ENCODE assay signal across 1 cellular context in the genomic region with DNA sequence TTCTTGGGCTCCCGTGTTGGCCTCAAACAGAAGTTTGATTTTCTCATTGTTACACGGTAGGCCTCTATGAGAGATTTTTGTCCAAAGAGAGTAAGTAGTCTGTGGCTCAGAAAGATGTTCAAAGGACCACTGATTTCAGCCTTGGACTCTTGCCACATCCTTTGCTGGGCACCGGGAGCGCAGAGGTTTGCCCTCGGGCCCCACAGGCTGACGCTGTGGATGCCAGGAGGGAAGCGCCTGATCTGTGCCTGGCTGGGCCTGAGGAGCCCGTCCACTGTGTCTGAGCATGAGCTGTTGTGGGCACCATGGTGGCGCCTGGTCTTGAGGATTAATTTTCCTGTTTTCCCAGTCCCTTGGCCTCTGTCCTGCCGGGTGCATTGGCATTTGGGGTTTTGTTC.
TF ChIP-seq lines count a peak whose summit lies in the region.

No MANE protein-coding gene starts in this region.

TF ChIP-seq in WTC11, 78 proteins besides CTCF, POLR2A, EP300 and RAD21 (continued from another document):
- TF ChIP-seq, protein P1, sequence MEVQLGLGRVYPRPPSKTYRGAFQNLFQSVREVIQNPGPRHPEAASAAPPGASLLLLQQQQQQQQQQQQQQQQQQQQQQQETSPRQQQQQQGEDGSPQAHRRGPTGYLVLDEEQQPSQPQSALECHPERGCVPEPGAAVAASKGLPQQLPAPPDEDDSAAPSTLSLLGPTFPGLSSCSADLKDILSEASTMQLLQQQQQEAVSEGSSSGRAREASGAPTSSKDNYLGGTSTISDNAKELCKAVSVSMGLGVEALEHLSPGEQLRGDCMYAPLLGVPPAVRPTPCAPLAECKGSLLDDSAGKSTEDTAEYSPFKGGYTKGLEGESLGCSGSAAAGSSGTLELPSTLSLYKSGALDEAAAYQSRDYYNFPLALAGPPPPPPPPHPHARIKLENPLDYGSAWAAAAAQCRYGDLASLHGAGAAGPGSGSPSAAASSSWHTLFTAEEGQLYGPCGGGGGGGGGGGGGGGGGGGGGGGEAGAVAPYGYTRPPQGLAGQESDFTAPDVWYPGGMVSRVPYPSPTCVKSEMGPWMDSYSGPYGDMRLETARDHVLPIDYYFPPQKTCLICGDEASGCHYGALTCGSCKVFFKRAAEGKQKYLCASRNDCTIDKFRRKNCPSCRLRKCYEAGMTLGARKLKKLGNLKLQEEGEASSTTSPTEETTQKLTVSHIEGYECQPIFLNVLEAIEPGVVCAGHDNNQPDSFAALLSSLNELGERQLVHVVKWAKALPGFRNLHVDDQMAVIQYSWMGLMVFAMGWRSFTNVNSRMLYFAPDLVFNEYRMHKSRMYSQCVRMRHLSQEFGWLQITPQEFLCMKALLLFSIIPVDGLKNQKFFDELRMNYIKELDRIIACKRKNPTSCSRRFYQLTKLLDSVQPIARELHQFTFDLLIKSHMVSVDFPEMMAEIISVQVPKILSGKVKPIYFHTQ (CRISPR knock-in tag; IDR thresholded peaks at IDR 0.05) = no peak
- TF ChIP-seq, protein P2, sequence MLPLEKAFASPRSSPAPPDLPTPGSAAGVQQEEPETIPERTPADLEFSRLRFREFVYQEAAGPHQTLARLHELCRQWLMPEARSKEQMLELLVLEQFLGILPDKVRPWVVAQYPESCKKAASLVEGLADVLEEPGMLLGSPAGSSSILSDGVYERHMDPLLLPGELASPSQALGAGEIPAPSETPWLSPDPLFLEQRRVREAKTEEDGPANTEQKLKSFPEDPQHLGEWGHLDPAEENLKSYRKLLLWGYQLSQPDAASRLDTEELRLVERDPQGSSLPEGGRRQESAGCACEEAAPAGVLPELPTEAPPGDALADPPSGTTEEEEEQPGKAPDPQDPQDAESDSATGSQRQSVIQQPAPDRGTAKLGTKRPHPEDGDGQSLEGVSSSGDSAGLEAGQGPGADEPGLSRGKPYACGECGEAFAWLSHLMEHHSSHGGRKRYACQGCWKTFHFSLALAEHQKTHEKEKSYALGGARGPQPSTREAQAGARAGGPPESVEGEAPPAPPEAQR (CRISPR knock-in tag; IDR thresholded peaks at IDR 0.05) = no peak
- TF ChIP-seq, protein P3, sequence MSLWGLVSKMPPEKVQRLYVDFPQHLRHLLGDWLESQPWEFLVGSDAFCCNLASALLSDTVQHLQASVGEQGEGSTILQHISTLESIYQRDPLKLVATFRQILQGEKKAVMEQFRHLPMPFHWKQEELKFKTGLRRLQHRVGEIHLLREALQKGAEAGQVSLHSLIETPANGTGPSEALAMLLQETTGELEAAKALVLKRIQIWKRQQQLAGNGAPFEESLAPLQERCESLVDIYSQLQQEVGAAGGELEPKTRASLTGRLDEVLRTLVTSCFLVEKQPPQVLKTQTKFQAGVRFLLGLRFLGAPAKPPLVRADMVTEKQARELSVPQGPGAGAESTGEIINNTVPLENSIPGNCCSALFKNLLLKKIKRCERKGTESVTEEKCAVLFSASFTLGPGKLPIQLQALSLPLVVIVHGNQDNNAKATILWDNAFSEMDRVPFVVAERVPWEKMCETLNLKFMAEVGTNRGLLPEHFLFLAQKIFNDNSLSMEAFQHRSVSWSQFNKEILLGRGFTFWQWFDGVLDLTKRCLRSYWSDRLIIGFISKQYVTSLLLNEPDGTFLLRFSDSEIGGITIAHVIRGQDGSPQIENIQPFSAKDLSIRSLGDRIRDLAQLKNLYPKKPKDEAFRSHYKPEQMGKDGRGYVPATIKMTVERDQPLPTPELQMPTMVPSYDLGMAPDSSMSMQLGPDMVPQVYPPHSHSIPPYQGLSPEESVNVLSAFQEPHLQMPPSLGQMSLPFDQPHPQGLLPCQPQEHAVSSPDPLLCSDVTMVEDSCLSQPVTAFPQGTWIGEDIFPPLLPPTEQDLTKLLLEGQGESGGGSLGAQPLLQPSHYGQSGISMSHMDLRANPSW (CRISPR knock-in tag; conservative IDR thresholded peaks at IDR 0.05; ENCODE audit: low read depth) = no peak
- TF ChIP-seq ELF4 (CRISPR knock-in tag; IDR thresholded peaks at IDR 0.05; ENCODE audit: low read depth) = no peak
- TF ChIP-seq, protein P4, sequence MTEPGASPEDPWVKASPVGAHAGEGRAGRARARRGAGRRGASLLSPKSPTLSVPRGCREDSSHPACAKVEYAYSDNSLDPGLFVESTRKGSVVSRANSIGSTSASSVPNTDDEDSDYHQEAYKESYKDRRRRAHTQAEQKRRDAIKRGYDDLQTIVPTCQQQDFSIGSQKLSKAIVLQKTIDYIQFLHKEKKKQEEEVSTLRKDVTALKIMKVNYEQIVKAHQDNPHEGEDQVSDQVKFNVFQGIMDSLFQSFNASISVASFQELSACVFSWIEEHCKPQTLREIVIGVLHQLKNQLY (CRISPR knock-in tag; IDR thresholded peaks at IDR 0.05) = no peak
- no peak for TF ChIP-seq TCF7 (CRISPR knock-in tag; IDR thresholded peaks at IDR 0.05; ENCODE audit: low read depth)
